ENCODE assay signal across 8 cellular contexts in the genomic region with DNA sequence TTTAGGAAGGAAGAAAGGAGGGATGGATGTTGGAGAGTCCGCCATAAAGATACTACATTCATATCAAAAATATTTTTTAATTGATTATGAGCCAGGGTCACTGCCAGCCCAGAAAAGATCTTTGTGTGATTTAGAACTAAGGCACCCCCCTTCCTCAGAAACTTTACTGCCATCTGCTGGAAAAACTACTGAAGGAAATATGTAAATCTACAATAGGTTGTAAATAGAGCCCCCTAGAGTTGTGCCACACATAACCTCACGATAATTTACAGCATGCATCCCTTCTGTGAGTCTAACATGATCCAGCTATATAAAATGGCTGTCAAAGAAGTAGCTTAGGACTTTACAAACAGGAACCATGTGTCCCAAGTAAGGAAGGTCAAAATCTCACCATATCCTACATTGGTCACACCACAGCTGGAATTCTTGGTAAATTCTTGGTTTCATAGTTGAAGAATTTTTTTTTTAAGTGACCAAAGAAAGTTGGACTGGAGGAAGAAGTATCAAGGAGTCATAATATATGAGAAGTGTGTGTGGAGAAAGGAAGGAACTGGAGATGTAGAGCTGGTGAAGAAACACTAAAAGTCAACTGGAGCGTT.
A peak's percentile ranks its signal among the peaks of the same experiment; 100 is the strongest.
DNase-seq lines count a peak whose midpoint lies in the region; ATAC-seq and TF ChIP-seq lines count a peak whose summit lies in the region.

No MANE protein-coding gene starts in this region.

- no peaks in the 10 kb centered on the region for H3K4me1 Mint-ChIP-seq in glutamatergic neuron (ENCODE audit: low read depth, unreplicated experiment)

- H3K9me3 Mint-ChIP-seq in glutamatergic neuron (ENCODE audit: unreplicated experiment), result peaks cover 3% of the 10 kb centered on the region

- ATAC-seq in HG03342 (IDR thresholded peaks at IDR 0.05; ENCODE audit: unreplicated experiment), result no peak

- TF ChIP-seq CTCF in glutamatergic neuron (IDR thresholded peaks at IDR 0.05; ENCODE audit: partially characterized antibody, unreplicated experiment), result no peak

- no peaks in the 10 kb centered on the region for H3K27me3 Mint-ChIP-seq in glutamatergic neuron (ENCODE audit: unreplicated experiment)

- DNase-seq in AG08395 (ENCODE audit: low spot score), result peak; percentile 60
- peak; percentile 25 for DNase-seq in HS-5 (ENCODE audit: low read depth)
- DNase-seq in SKM-1 treated with dmso at 0.1 percent for 144 hours (lab: John Stamatoyannopoulos, UW; ENCODE audit: unreplicated experiment), result peak; percentile 49
- peak; percentile 19 for DNase-seq in iris pigment epithelial cell (ENCODE audit: low read depth)
- DNase-seq in ecto neural progenitor cell (ENCODE audit: low spot score), result no peak
- DNase-seq in NCI-H82 treated with DMSO at 0.1 percent for 48 hours (lab: John Stamatoyannopoulos, UW; ENCODE audit: unreplicated experiment), result no peak
- DNase-seq in glutamatergic neuron, result no peak

- no peak overlapping the region for H3K27ac Mint-ChIP-seq in glutamatergic neuron (ENCODE audit: unreplicated experiment)

- no peak overlapping the region for H3K4me3 Mint-ChIP-seq in glutamatergic neuron (ENCODE audit: unreplicated experiment)

- H3K36me3 Mint-ChIP-seq in glutamatergic neuron (ENCODE audit: unreplicated experiment), result no peaks in the 10 kb centered on the region

Comparison
In these comparisons a context has a peak if more than half of its experiments do, and no peak if none do; other contexts are left out.
1. DNase-seq: peak in AG08395 (single experiment), HS-5 (single experiment), SKM-1 treated with dmso at 0.1 percent for 144 hours (single experiment) and iris pigment epithelial cell (single experiment); none in ecto neural progenitor cell (single experiment), NCI-H82 treated with DMSO at 0.1 percent for 48 hours (single experiment) and glutamatergic neuron (single experiment).